In genomic region chr4:75513529-75514130, GRCh38 we compare ENCODE assay signal across 1 cellular context.
TF ChIP-seq lines count a peak whose summit lies in the region.

No MANE protein-coding gene starts in this region.

TF ChIP-seq in HEK293, 187 proteins besides CTCF, POLR2A, EP300 and RAD21 (continued from another document):
- TF ChIP-seq, protein P1, sequence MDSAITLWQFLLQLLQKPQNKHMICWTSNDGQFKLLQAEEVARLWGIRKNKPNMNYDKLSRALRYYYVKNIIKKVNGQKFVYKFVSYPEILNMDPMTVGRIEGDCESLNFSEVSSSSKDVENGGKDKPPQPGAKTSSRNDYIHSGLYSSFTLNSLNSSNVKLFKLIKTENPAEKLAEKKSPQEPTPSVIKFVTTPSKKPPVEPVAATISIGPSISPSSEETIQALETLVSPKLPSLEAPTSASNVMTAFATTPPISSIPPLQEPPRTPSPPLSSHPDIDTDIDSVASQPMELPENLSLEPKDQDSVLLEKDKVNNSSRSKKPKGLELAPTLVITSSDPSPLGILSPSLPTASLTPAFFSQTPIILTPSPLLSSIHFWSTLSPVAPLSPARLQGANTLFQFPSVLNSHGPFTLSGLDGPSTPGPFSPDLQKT (IDR thresholded peaks at IDR 0.05; ENCODE audit: borderline replicate concordance, low read depth, low read length): no peak
- TF ChIP-seq ZNF660 (tag by site-specific recombination; IDR thresholded peaks at IDR 0.05): no peak
- TF ChIP-seq ZNF626 (tag by site-specific recombination; IDR thresholded peaks at IDR 0.05): no peak
- TF ChIP-seq ZNF324 (tag by site-specific recombination; IDR thresholded peaks at IDR 0.05): no peak
- no peak for TF ChIP-seq ZNF354C (tag by site-specific recombination; IDR thresholded peaks at IDR 0.05; ENCODE audit: borderline replicate concordance, low read depth)
- no peak for TF ChIP-seq ZNF571 (tag by site-specific recombination; IDR thresholded peaks at IDR 0.05)
- TF ChIP-seq ZNF623 (tag by site-specific recombination; IDR thresholded peaks at IDR 0.05): no peak
- no peak for TF ChIP-seq ZNF600 (tag by site-specific recombination; IDR thresholded peaks at IDR 0.05)
- no peak for TF ChIP-seq EGR2 (tag by site-specific recombination; IDR thresholded peaks at IDR 0.05; ENCODE audit: low read depth)
